In the genomic region with DNA sequence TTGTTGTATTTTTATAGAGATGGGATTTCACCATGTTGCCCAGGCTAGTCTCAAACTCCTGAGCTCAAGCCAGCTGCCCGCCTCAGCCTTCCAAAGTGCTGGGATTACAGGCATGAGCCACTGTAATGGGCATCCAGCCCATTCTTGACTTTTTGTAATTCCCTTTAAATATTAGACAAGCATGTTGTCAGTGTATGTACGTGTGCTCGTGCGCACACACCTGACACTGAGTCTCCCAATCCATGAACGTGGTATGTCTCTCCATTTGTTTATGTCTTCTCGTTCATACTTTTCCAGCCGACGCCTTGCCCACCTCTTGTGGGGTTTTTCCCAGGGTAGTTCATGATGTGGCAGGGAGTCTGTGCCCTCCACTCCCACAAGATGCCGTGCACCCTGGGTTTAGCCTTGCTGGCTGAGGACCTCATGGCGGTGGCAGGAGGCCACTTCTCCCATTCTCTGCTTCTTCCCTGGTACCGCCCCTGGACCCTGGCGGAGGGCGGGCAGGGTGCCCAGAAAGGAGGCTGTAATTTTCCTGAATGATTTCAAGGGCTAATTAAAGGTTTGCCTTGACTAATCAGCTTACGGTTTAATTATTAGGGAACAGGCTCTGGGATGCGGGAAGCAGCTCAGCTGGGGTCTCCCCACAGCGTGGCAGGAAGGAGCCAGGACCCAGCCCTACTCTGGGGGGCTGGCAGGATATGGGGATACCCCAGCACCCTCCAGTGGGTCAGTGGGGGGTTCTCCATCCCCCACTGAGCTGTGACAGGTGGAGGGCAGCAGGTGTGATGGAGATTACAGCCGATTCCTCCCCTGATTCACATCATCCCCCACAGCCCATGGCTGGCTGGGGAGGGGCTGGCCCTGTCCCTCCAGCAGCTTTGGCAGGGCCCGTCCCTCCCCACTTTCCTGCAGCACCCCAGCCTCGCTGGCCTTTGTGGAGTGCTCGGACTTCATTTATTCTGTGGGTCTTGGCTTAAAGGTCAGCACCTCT, we compare ENCODE assay signal across 17 cellular contexts. TPM values are rescaled to one million over a fixed set of nuclear protein-coding genes. Genes with fewer than 3 reads are reported as not detected.
A peak's percentile ranks its signal among the peaks of the same experiment; 100 is the strongest.
DNase-seq lines count a peak whose midpoint lies in the region; ATAC-seq and TF ChIP-seq lines count a peak whose summit lies in the region.
"Had no signal": no experiment of that assay in that cellular context is flagged by ENCODE, and none has a peak within 500 bp of the region (broad histone marks: within the 10 kb centered on the region; RNA-seq: fewer than 3 reads in every experiment).

No MANE protein-coding gene starts in this region.

- 0 out of 7 replicates have a peak, but pooled peaks cover 0 to 4% (median 0%) of the 10 kb centered on the region in 3 experiments for H3K36me3 Mint-ChIP-seq in H9 (ENCODE audit: insufficient read depth in 1 of 3, low read depth in 3 of 3)
- no peaks in the 10 kb centered on the region for H3K36me3 Mint-ChIP-seq in endodermal cell (ENCODE audit: low read depth)
- no peaks in the 10 kb centered on the region for H3K36me3 Mint-ChIP-seq in activated T-cell treated with anti-CD3 and anti-CD28 coated beads, Interleukin-2, amount 50 U/mL, for 24 hours (ENCODE audit: low read depth)
- H3K36me3 Mint-ChIP-seq: immature natural killer cell had no signal

- H2BK5ac ChIP-seq in H9 (ENCODE audit: insufficient read length, low read length): no peak overlapping the region

- peak overlapping the region in 1 of 2 experiments; percentile 65; a peak in 2 of 5 replicates for H3K4me3 Mint-ChIP-seq in H9
- no peak overlapping the region for H3K4me3 Mint-ChIP-seq in endodermal cell
- H3K4me3 Mint-ChIP-seq in activated T-cell treated with anti-CD3 and anti-CD28 coated beads, Interleukin-2, amount 50 U/mL, for 24 hours: no peak overlapping the region
- H3K4me3 Mint-ChIP-seq: immature natural killer cell had no signal

- H2BK15ac ChIP-seq in H9 (ENCODE audit: low read depth, low read length): no peak overlapping the region

- H3K27me3 ChIP-seq in H9 (ENCODE audit: insufficient read depth, low read length) (no peaks in the 10 kb centered on the region), endodermal cell (ENCODE audit: control insufficient read depth, insufficient read depth, low read length, poor library complexity, severe bottlenecking) (no peaks in the 10 kb centered on the region), osteoblast (ENCODE audit: insufficient read depth, low read length) (no peaks in the 10 kb centered on the region)
- H3K27me3 ChIP-seq: BLaER1 treated with 17β-estradiol and CSF1 and Interleukin-3, amounts not matched to agents 10 nM and 100 nM had no signal

- H3K79me2 ChIP-seq in H9 (ENCODE audit: insufficient read depth, low read length): peaks cover 12% of the 10 kb centered on the region; the same call in 1 of the 2 replicates
- H3K79me2 ChIP-seq in osteoblast (ENCODE audit: insufficient read depth, low read length): peaks cover 94% of the 10 kb centered on the region

- H3K36me3 ChIP-seq in endodermal cell (ENCODE audit: control insufficient read depth, insufficient read depth, low read length): no peaks in the 10 kb centered on the region
- no peaks in the 10 kb centered on the region for H3K36me3 ChIP-seq in osteoblast (ENCODE audit: insufficient read depth, low read length)

- no peaks in the 10 kb centered on the region for H3K79me1 ChIP-seq in H9 (ENCODE audit: insufficient read depth, low read depth, low read length, poor library complexity, severe bottlenecking)

- DNase-seq in H9 (no peak), NCI-H446 treated with DMSO at 0.1 percent for 48 hours (lab: John Stamatoyannopoulos, UW) (peak; percentile 11), endodermal cell (peak; percentile 39), osteoblast (ENCODE audit: insufficient read length, low spot score, missing footprints) (peak; percentile 34), DMS79 treated with DMSO at 0.1 percent for 48 hours (lab: John Stamatoyannopoulos, UW) (no peak)
- no peak for DNase-seq in activated T-cell treated with anti-CD3 and anti-CD28 coated beads, Interleukin-2, amount 50 U/mL, for 24 hours
- DNase-seq: GOT3; immature natural killer cell; PC-3; stimulated activated CD4-positive, alpha-beta T cell treated with anti-CD3 and anti-CD28 coated beads, Interleukin-1b, Interleukin-23, amount 100 ng/mL, for 48 hours had no signal

- H2BK12ac ChIP-seq in H9 (ENCODE audit: insufficient read length, low read depth, low read length): no peak overlapping the region

- no peaks in the 10 kb centered on the region for H3K23me2 ChIP-seq in H9 (ENCODE audit: insufficient read length, low read depth, low read length, poor library complexity, severe bottlenecking)

- H3K9me3 Mint-ChIP-seq in H9 (no peaks in the 10 kb centered on the region), endodermal cell (no peaks in the 10 kb centered on the region)
- no peaks in the 10 kb centered on the region for H3K9me3 Mint-ChIP-seq in activated T-cell treated with anti-CD3 and anti-CD28 coated beads, Interleukin-2, amount 50 U/mL, for 24 hours
- H3K9me3 Mint-ChIP-seq: immature natural killer cell had no signal

- H3K27me3 Mint-ChIP-seq in H9 (ENCODE audit: low read depth) (no peaks in the 10 kb centered on the region), endodermal cell (ENCODE audit: insufficient read depth) (no peaks in the 10 kb centered on the region)
- H3K27me3 Mint-ChIP-seq in activated T-cell treated with anti-CD3 and anti-CD28 coated beads, Interleukin-2, amount 50 U/mL, for 24 hours: no peaks in the 10 kb centered on the region

- H2AK5ac ChIP-seq in H9 (ENCODE audit: insufficient read length, low read length): no peak overlapping the region

- H3K56ac ChIP-seq in H9 (ENCODE audit: insufficient read length, low read depth, low read length): no peak overlapping the region

- H2BK20ac ChIP-seq in H9 (ENCODE audit: low read depth, low read length, poor library complexity, severe bottlenecking): no peak overlapping the region

- H3K4me2 ChIP-seq in H9 (ENCODE audit: insufficient read depth, insufficient read length, low read length) (no peak overlapping the region), osteoblast (ENCODE audit: insufficient read depth, low read length) (no peak overlapping the region)

- H3K4me1 Mint-ChIP-seq in H9: peaks cover 77 to 88% of the 10 kb centered on the region in 2 experiments
- peaks cover 27% of the 10 kb centered on the region for H3K4me1 Mint-ChIP-seq in endodermal cell
- peaks cover 9% of the 10 kb centered on the region for H3K4me1 Mint-ChIP-seq in activated T-cell treated with anti-CD3 and anti-CD28 coated beads, Interleukin-2, amount 50 U/mL, for 24 hours (ENCODE audit: low read depth)

- H3K4me1 ChIP-seq in H9 (ENCODE audit: insufficient read depth, low read length) (peaks cover 24% of the 10 kb centered on the region; the same call in 1 of the 2 replicates), endodermal cell (ENCODE audit: control insufficient read depth, insufficient read depth, low read length) (peaks cover 15% of the 10 kb centered on the region), osteoblast (ENCODE audit: insufficient read depth, low read length) (no peaks in the 10 kb centered on the region)

- no CpG with 5 or more reads among the region's 20 CpGs for WGBS in H9 (ENCODE audit: extremely low coverage, insufficient read length, low lambda C conversion rate)
- WGBS in endodermal cell (ENCODE audit: insufficient coverage in 1 of 2, insufficient read length in 1 of 2), 2 experiments: 89 to 91% methylated on average over 16 to 20 of the region's 20 CpGs

- peak overlapping the region; percentile 31 for H4K91ac ChIP-seq in H9 (ENCODE audit: insufficient read length, low read depth, low read length)

- H4K8ac ChIP-seq in H9 (replicated peaks; ENCODE audit: insufficient read length, low read depth, low read length): no peak overlapping the region

- TF ChIP-seq CTCF in H9 (conservative IDR thresholded peaks at IDR 0.05) (no peak), endodermal cell (conservative IDR thresholded peaks at IDR 0.05) (no peak), osteoblast (IDR thresholded peaks at IDR 0.05; ENCODE audit: extremely low read depth, low read depth, low read length) (no peak)

- H3K14ac ChIP-seq in H9 (ENCODE audit: insufficient read depth, low read length): no peak overlapping the region

- H3K4me3 ChIP-seq in endodermal cell (ENCODE audit: low read length) (no peak overlapping the region), osteoblast (ENCODE audit: insufficient read depth, low read length) (no peak overlapping the region)
- H3K4me3 ChIP-seq: BLaER1 treated with 17β-estradiol and CSF1 and Interleukin-3, amounts not matched to agents 10 nM and 100 nM had no signal

- H4K20me1 ChIP-seq in H9 (ENCODE audit: control insufficient read depth, insufficient read depth, insufficient read length) (peaks cover 3% of the 10 kb centered on the region), osteoblast (ENCODE audit: insufficient read depth, low read length) (peaks cover 63% of the 10 kb centered on the region)

- H3K9me3 ChIP-seq in H9 (ENCODE audit: control insufficient read depth, low read depth, low read length): no peaks in the 10 kb centered on the region
- no peaks in the 10 kb centered on the region for H3K9me3 ChIP-seq in endodermal cell (ENCODE audit: control insufficient read depth, low read length)
- no peaks in the 10 kb centered on the region for H3K9me3 ChIP-seq in osteoblast (ENCODE audit: low read depth, low read length)
- H3K9me3 ChIP-seq: BLaER1 treated with 17β-estradiol and CSF1 and Interleukin-3, amounts not matched to agents 10 nM and 100 nM had no signal

- no peak overlapping the region for H4K5ac ChIP-seq in H9 (ENCODE audit: insufficient read length, low read depth, low read length)

- H3K18ac ChIP-seq in H9 (ENCODE audit: insufficient read length, low read depth, low read length): peak overlapping the region; percentile 35

- H3K4ac ChIP-seq in H9 (ENCODE audit: low read depth, low read length): no peak overlapping the region; the same call in 1 of the 2 replicates

- peak overlapping the region; percentile 40 to 91 (median 77); a peak in 5 of 7 replicates for H3K27ac Mint-ChIP-seq in H9
- H3K27ac Mint-ChIP-seq in endodermal cell: peak overlapping the region; percentile 80
- no peak overlapping the region for H3K27ac Mint-ChIP-seq in activated T-cell treated with anti-CD3 and anti-CD28 coated beads, Interleukin-2, amount 50 U/mL, for 24 hours
- H3K27ac Mint-ChIP-seq: immature natural killer cell had no signal

- H2BK120ac ChIP-seq in H9 (ENCODE audit: low read depth, low read length, poor library complexity, severe bottlenecking): no peak overlapping the region

- no peak overlapping the region for H3K23ac ChIP-seq in H9 (ENCODE audit: insufficient read length, low read depth, low read length)

- H3K9ac ChIP-seq in H9 (ENCODE audit: extremely low read depth, insufficient read length, low read length) (no peak overlapping the region), endodermal cell (ENCODE audit: extremely low read depth, low read length, poor library complexity, severe bottlenecking) (no peak overlapping the region)

- H3T11ph ChIP-seq in H9 (ENCODE audit: low read length): no peak overlapping the region

- H3K27ac ChIP-seq in H9 (ENCODE audit: insufficient read length, low read depth, low read length): no peak overlapping the region
- peak overlapping the region; percentile 24 for H3K27ac ChIP-seq in endodermal cell (ENCODE audit: low read depth, low read length)
- H3K27ac ChIP-seq in osteoblast (ENCODE audit: low read depth, low read length): no peak overlapping the region
- H3K27ac ChIP-seq: BLaER1 treated with 17β-estradiol and CSF1 and Interleukin-3, amounts not matched to agents 10 nM and 100 nM had no signal

- no peak overlapping the region for H2AFZ ChIP-seq in H9 (ENCODE audit: low read length)
- H2AFZ ChIP-seq in osteoblast (ENCODE audit: low read length): no peak overlapping the region

- ATAC-seq in HG03095 (IDR thresholded peaks at IDR 0.05; ENCODE audit: unreplicated experiment) (no peak), HG03457 (IDR thresholded peaks at IDR 0.05; ENCODE audit: unreplicated experiment) (no peak)
- ATAC-seq: activated CD4-positive, CD25-positive, alpha-beta regulatory T cell treated with anti-CD3 and anti-CD28 coated beads, Interleukin-2, amount 50 U/mL, for 24 hours; PC-3 had no signal

RNA-seq across cellular contexts. Expression of a gene that starts 12.9 kb away (rescaled TPM):
- total RNA-seq in H9 (2021): 62.6 and 63.1 TPM in 2 replicates
- 10 to 100 TPM; 63.9 to 68.1 TPM for total RNA-seq in endodermal cell
- polyA plus RNA-seq in endodermal cell (2013, experiment 1 of 2): 59.4 TPM
- polyA plus RNA-seq in endodermal cell (2013, experiment 2 of 2): 56.1 TPM
- total RNA-seq in osteoblast: 6.8 and 9.4 TPM in 2 replicates

RNA-seq across cellular contexts. Expression of a gene that starts 54.3 kb away (rescaled TPM):
- total RNA-seq in H9 (2021) (0.15 and 0.18 TPM in 2 replicates), endodermal cell (under 1 TPM in 1 of 2 donors, not detected in 1; 0.29 TPM), osteoblast (0.29 TPM in 1 of 2 replicates, not detected in the other)
- polyA plus RNA-seq in endodermal cell (2013, experiment 1 of 2): not detected
- not detected for polyA plus RNA-seq in endodermal cell (2013, experiment 2 of 2)
- total RNA-seq: dermis microvascular lymphatic vessel endothelial cell, fibroblast of villous mesenchyme had no signal
- polyA plus RNA-seq: immature natural killer cell had no signal

RNA-seq across cellular contexts. Expression of a gene that starts 58.2 kb away (rescaled TPM):
- 1.9 and 2.7 TPM in 2 replicates for total RNA-seq in H9 (2021)
- total RNA-seq in endodermal cell: under 1 TPM; 0.40 to 0.53 TPM
- 0.71 TPM for polyA plus RNA-seq in endodermal cell (2013, experiment 1 of 2)
- polyA plus RNA-seq in endodermal cell (2013, experiment 2 of 2): 1.2 TPM
- not detected in 2 replicates for total RNA-seq in osteoblast
- total RNA-seq: dermis microvascular lymphatic vessel endothelial cell, fibroblast of villous mesenchyme, pulmonary artery endothelial cell had no signal
- polyA plus RNA-seq: immature natural killer cell had no signal

Comparison
In these comparisons a context has a peak if more than half of its experiments do, and no peak if none do; other contexts are left out.
1. DNase-seq: peak in NCI-H446 treated with DMSO at 0.1 percent for 48 hours (single experiment), endodermal cell (single experiment) and osteoblast (single experiment); none in H9 (single experiment), DMS79 treated with DMSO at 0.1 percent for 48 hours (single experiment) and activated T-cell treated with anti-CD3 and anti-CD28 coated beads, Interleukin-2, amount 50 U/mL, for 24 hours (single experiment).